ENCODE assay signal across 7 cellular contexts in genomic region chr3:195805588-195805987, GRCh38. TPM values are rescaled to one million over a fixed set of nuclear protein-coding genes. Genes with fewer than 3 reads are reported as not detected.
"Had no signal": no experiment of that assay in that cellular context is flagged by ENCODE, and none has a peak within 500 bp of the region (broad histone marks: within the 10 kb centered on the region; RNA-seq: fewer than 3 reads in every experiment).

No MANE protein-coding gene starts in this region.

RNA-seq across cellular contexts. Expression of gene MUC4, which starts 6.1 kb away (rescaled TPM):
- total RNA-seq: body of pancreas; lower leg skin; naive thymus-derived CD8-positive, alpha-beta T cell; pulmonary artery endothelial cell; spleen; thoracic aorta had no signal
- polyA plus RNA-seq: keratinocyte; naive thymus-derived CD8-positive, alpha-beta T cell had no signal
